In genomic region chr11:111046291-111046690, GRCh38 we compare ENCODE assay signal across 20 cellular contexts.
"Had no signal": no experiment of that assay in that cellular context is flagged by ENCODE, and none has a peak within 500 bp of the region (broad histone marks: within the 10 kb centered on the region; RNA-seq: fewer than 3 reads in every experiment).

No MANE protein-coding gene starts in this region.

- H3K36me3 Mint-ChIP-seq: natural killer cell treated with Interleukin-12 subunit alpha and Interleukin-12 subunit beta and Interleukin-15 and Interleukin-18, amount 100 ng/mL, for 72 hours had no signal

- DNase-seq: activated B cell treated with CpG ODN at 0.5 μM for 24 hours; activated CD4-positive, alpha-beta T cell treated with anti-CD3 and anti-CD28 coated beads, Interleukin-2, amount 50 U/mL, for 1 hour; activated CD8-positive, alpha-beta memory T cell treated with anti-CD3 and anti-CD28 coated beads for 24 hours; aorta; dorsolateral prefrontal cortex; endodermal cell; hypothalamus; mesendoderm; nucleus accumbens; right cardiac atrium; stimulated activated CD4-positive, alpha-beta T cell treated with anti-CD3 and anti-CD28 coated beads, Interleukin-4, amount 100 ng/mL, for 24 hours; stimulated activated naive CD4-positive, alpha-beta T cell; T-helper 2 cell; transverse colon had no signal

- H3K27ac ChIP-seq: cardiac muscle cell, dorsolateral prefrontal cortex, transverse colon, vagina had no signal

- H3K9me3 Mint-ChIP-seq: activated T-helper 1 cell treated with anti-CD3 and anti-CD28 coated beads, Interleukin-12 subunit alpha, Interleukin-12 subunit beta, Interleukin-2, Interleukin-4 antibody, amounts not matched to agents 30 ng/mL and 10 ng/mL and 1 ng/mL, durations not matched to agents 14 hours and 24 hours and 36 hours had no signal

- H3K4me3 ChIP-seq: cardiac muscle cell, dorsolateral prefrontal cortex, skin epidermis, transverse colon, vagina had no signal

- H3K36me3 ChIP-seq: cardiac muscle cell, transverse colon, vagina had no signal

- H3K27ac Mint-ChIP-seq: activated B cell treated with CpG ODN at 0.5 μM for 24 hours; activated T-helper 1 cell treated with anti-CD3 and anti-CD28 coated beads, Interleukin-12 subunit alpha, Interleukin-12 subunit beta, Interleukin-2, Interleukin-4 antibody, amounts not matched to agents 30 ng/mL and 10 ng/mL and 1 ng/mL, durations not matched to agents 14 hours and 24 hours and 36 hours; endodermal cell; natural killer cell treated with Interleukin-12 subunit alpha and Interleukin-12 subunit beta and Interleukin-15 and Interleukin-18, amount 100 ng/mL, for 72 hours; progenitor cell of endocrine pancreas had no signal

- H3K27me3 ChIP-seq: cardiac muscle cell, dorsolateral prefrontal cortex, transverse colon, vagina had no signal

- H3K4me3 Mint-ChIP-seq: activated B cell treated with CpG ODN at 0.5 μM for 24 hours; activated T-helper 1 cell treated with anti-CD3 and anti-CD28 coated beads, Interleukin-12 subunit alpha, Interleukin-12 subunit beta, Interleukin-2, Interleukin-4 antibody, amounts not matched to agents 30 ng/mL and 10 ng/mL and 1 ng/mL, durations not matched to agents 14 hours and 24 hours and 36 hours; endodermal cell; natural killer cell treated with Interleukin-12 subunit alpha and Interleukin-12 subunit beta and Interleukin-15 and Interleukin-18, amount 100 ng/mL, for 72 hours had no signal

- H3K27me3 Mint-ChIP-seq: progenitor cell of endocrine pancreas had no signal

- H3K4me1 ChIP-seq: transverse colon had no signal

- H3K9me3 ChIP-seq: transverse colon, vagina had no signal

- ATAC-seq: natural killer cell treated with Interleukin-12 subunit alpha and Interleukin-12 subunit beta and Interleukin-15 and Interleukin-18, amount 100 ng/mL, for 72 hours had no signal
